In genomic region chr16:1914084-1914608, GRCh38 we compare ENCODE assay signal across 24 cellular contexts. TPM values are rescaled to one million over a fixed set of nuclear protein-coding genes. Genes with fewer than 3 reads are reported as not detected.
A peak's percentile ranks its signal among the peaks of the same experiment; 100 is the strongest.
DNase-seq lines count a peak whose midpoint lies in the region; ATAC-seq, FAIRE-seq and TF ChIP-seq lines count a peak whose summit lies in the region.
"Had no signal": no experiment of that assay in that cellular context is flagged by ENCODE, and none has a peak within 500 bp of the region (broad histone marks: within the 10 kb centered on the region; RNA-seq: fewer than 3 reads in every experiment).

No MANE protein-coding gene starts in this region.

- no peak overlapping the region for H4K5ac ChIP-seq in H1 (ENCODE audit: insufficient read length, low read depth, low read length)

- no peaks in the 10 kb centered on the region for H3K36me3 Mint-ChIP-seq in activated naive CD4-positive, alpha-beta T cell treated with anti-CD3 and anti-CD28 coated beads, Interleukin-2, amount 10 ng/mL, durations not matched to agents 7 days and 5 days
- H3K36me3 Mint-ChIP-seq: IgD-negative memory B cell had no signal

- no peak for ATAC-seq in GM19397 (IDR thresholded peaks at IDR 0.05; ENCODE audit: unreplicated experiment)

- no peak overlapping the region for H3K4me3 ChIP-seq in H1 (ENCODE audit: extremely low read depth in 1 of 4, insufficient read depth in 2 of 4, low read depth in 3 of 4, low read length in 4 of 4)
- no peak overlapping the region for H3K4me3 ChIP-seq in osteoblast (ENCODE audit: insufficient read depth, low read length)
- no peak overlapping the region for H3K4me3 ChIP-seq in GM23248
- H3K4me3 ChIP-seq: BLaER1 treated with 17β-estradiol and CSF1 and Interleukin-3, amounts not matched to agents 10 nM and 100 nM; HAP-1; SJSA1 had no signal

- no peaks in the 10 kb centered on the region for H3F3A ChIP-seq in GM23248 (ENCODE audit: insufficient read depth)

- peaks cover 7% of the 10 kb centered on the region; the same call in 1 of the 2 replicates for H3K23me2 ChIP-seq in H1 (ENCODE audit: low read depth, low read length)

- TF ChIP-seq EP300 in H1 (IDR thresholded peaks at IDR 0.05; ENCODE audit: borderline replicate concordance in 1 of 2, low read depth in 2 of 2, low read length in 2 of 2), result no peak

- H3K9me2 ChIP-seq in GM23248 (ENCODE audit: insufficient read depth), result no peaks in the 10 kb centered on the region

- in situ Hi-C loops in GM23248 (cut with MboI), result no loop called here

- no peak overlapping the region for H3K56ac ChIP-seq in H1 (replicated peaks; ENCODE audit: insufficient read length, low read depth, low read length)

- H3K4me3 Mint-ChIP-seq in activated naive CD4-positive, alpha-beta T cell treated with anti-CD3 and anti-CD28 coated beads, Interleukin-2, amount 10 ng/mL, durations not matched to agents 7 days and 5 days, result no peak overlapping the region
- H3K4me3 Mint-ChIP-seq: IgD-negative memory B cell had no signal

- no peak for TF ChIP-seq RAD21 in H1 (IDR thresholded peaks at IDR 0.05 in 1 of 2, conservative IDR thresholded peaks at IDR 0.05 in 1 of 2; ENCODE audit: low read depth in 2 of 2, low read length in 2 of 2)

- H3K9ac ChIP-seq in H1 (replicated peaks in 1 of 4; ENCODE audit: extremely low read depth in 1 of 4, low read depth in 3 of 4, low read length in 3 of 4) (no peak overlapping the region), GM23248 (no peak overlapping the region)

- no peak overlapping the region for H2AK5ac ChIP-seq in H1 (ENCODE audit: low read depth, low read length)

- WGBS in H1 (ENCODE audit: extremely low coverage in 1 of 2, insufficient coverage in 1 of 2, insufficient read length in 1 of 2, insufficient replicate concordance in 2 of 2, low coverage in 1 of 2, low lambda C conversion rate in 2 of 2, missing lambda C conversion rate in 1 of 2), 2 experiments, result 73% methylated on average over 14 of the region's 15 CpGs; no CpG with 5 or more reads in 1 of the 2 experiments
- WGBS in GM23248 (ENCODE audit: low coverage in 1 of 2, low lambda C conversion rate in 2 of 2, missing lambda C conversion rate in 2 of 2), 2 experiments, result 29 to 36% methylated on average over 12 to 13 of the region's 15 CpGs

- H3K14ac ChIP-seq in H1 (ENCODE audit: insufficient read length), result no peak overlapping the region

- CTCF ChIA-PET in activated naive CD4-positive, alpha-beta T cell treated with anti-CD3 and anti-CD28 coated beads, Interleukin-2, amount 10 ng/mL, durations not matched to agents 7 days and 5 days (lab: Charles Lee), result no interaction called here
- CTCF ChIA-PET in H1 (lab: Charles Lee; ENCODE audit: partially characterized antibody), result interaction anchor here (0.6 to 4.0 kb wide), 7 partner anchors 10 to 498 kb away, joined by 3 to 19 read pairs (median 7); no protein-coding TSS in a partner anchor

- H3K27ac ChIP-seq in H1 (ENCODE audit: low read depth, low read length) (no peak overlapping the region), osteoblast (ENCODE audit: low read depth, low read length) (no peak overlapping the region), GM23248 (no peak overlapping the region)
- H3K27ac ChIP-seq: BLaER1 treated with 17β-estradiol and CSF1 and Interleukin-3, amounts not matched to agents 10 nM and 100 nM; SJSA1 had no signal

- no peaks in the 10 kb centered on the region for H3K9me3 ChIP-seq in H1 (ENCODE audit: insufficient read depth in 2 of 2, low read depth in 1 of 2, low read length in 1 of 2)
- no peaks in the 10 kb centered on the region for H3K9me3 ChIP-seq in osteoblast (ENCODE audit: low read depth, low read length)
- no peaks in the 10 kb centered on the region for H3K9me3 ChIP-seq in GM23248 (ENCODE audit: low read depth)
- H3K9me3 ChIP-seq: BLaER1 treated with 17β-estradiol and CSF1 and Interleukin-3, amounts not matched to agents 10 nM and 100 nM; HAP-1; SJSA1 had no signal

- TF ChIP-seq CTCF in H1 (IDR thresholded peaks at IDR 0.05; ENCODE audit: control extremely low read depth in 1 of 3, insufficient read depth in 1 of 3, low read depth in 1 of 3, low read length in 3 of 3) (no peak), osteoblast (IDR thresholded peaks at IDR 0.05; ENCODE audit: extremely low read depth, low read depth, low read length) (no peak)

- no peak for TF ChIP-seq POLR2A in H1 (IDR thresholded peaks at IDR 0.05; ENCODE audit: control extremely low read depth in 1 of 2, low read depth in 2 of 2, low read length in 2 of 2)

- peaks cover 69% of the 10 kb centered on the region for H3K27me3 Mint-ChIP-seq in activated naive CD4-positive, alpha-beta T cell treated with anti-CD3 and anti-CD28 coated beads, Interleukin-2, amount 10 ng/mL, durations not matched to agents 7 days and 5 days

- H3K4me1 ChIP-seq in H1 (replicated peaks in 1 of 4; ENCODE audit: control insufficient read depth in 3 of 4, insufficient read depth in 4 of 4, low read length in 3 of 4), result peaks cover 0 to 31% (median 20%) of the 10 kb centered on the region in 4 experiments; a peak in 6 of 7 replicates
- H3K4me1 ChIP-seq in osteoblast (ENCODE audit: insufficient read depth, low read length), result no peaks in the 10 kb centered on the region
- no peaks in the 10 kb centered on the region for H3K4me1 ChIP-seq in GM23248 (ENCODE audit: insufficient read depth)
- H3K4me1 ChIP-seq: BLaER1 treated with 17β-estradiol and CSF1 and Interleukin-3, amounts not matched to agents 10 nM and 100 nM; HAP-1; SJSA1 had no signal

- H3K27ac Mint-ChIP-seq in activated naive CD4-positive, alpha-beta T cell treated with anti-CD3 and anti-CD28 coated beads, Interleukin-2, amount 10 ng/mL, durations not matched to agents 7 days and 5 days, result peak overlapping the region; percentile 55
- H3K27ac Mint-ChIP-seq: IgD-negative memory B cell had no signal

- FAIRE-seq in H1 (lab: Jason Lieb, UNC), result no peak
- FAIRE-seq: A204.1, GM12891 had no signal

- peak overlapping the region; percentile 66; the same call in 1 of the 2 replicates for H2BK5ac ChIP-seq in H1 (ENCODE audit: low read depth, low read length)

- peaks cover 23 to 47% (median 41%) of the 10 kb centered on the region in 4 experiments for H3K27me3 ChIP-seq in H1 (replicated peaks in 1 of 4; ENCODE audit: control insufficient read depth in 3 of 4, extremely low read depth in 1 of 4, insufficient read depth in 3 of 4, low read length in 3 of 4)
- H3K27me3 ChIP-seq in osteoblast (ENCODE audit: insufficient read depth, low read length), result peaks cover 41% of the 10 kb centered on the region
- peaks cover 30% of the 10 kb centered on the region for H3K27me3 ChIP-seq in GM23248 (replicated peaks; ENCODE audit: insufficient read depth)

- DNase-seq in activated naive CD4-positive, alpha-beta T cell treated with anti-CD3 and anti-CD28 coated beads, Interleukin-2, amount 10 ng/mL, durations not matched to agents 7 days and 5 days, result no peak
- DNase-seq in activated naive CD4-positive, alpha-beta T cell (lab: John Stamatoyannopoulos, UW), result no peak
- DNase-seq in H1 (ENCODE audit: low read depth in 1 of 2, low spot score in 2 of 2), result no peak
- DNase-seq in osteoblast (ENCODE audit: insufficient read length, low spot score, missing footprints), result peak; percentile 80
- DNase-seq in GM19238 (ENCODE audit: insufficient read length, low spot score), result no peak
- DNase-seq in RPMI8226, result no peak
- DNase-seq in GM23248, result no peak
- DNase-seq: DMS 273 treated with DMSO at 0.1 percent for 48 hours; GDM1; Kasumi-1; MM.1S; NCI-H1694 treated with DMSO at 0.1 percent for 48 hours; NCI-H446 treated with DMSO at 0.1 percent for 48 hours; NK-92 treated with Interleukin-12 subunit alpha and Interleukin-12 subunit beta, amount 100 ng/mL, for 24 hours; SW 1271 had no signal

- peak overlapping the region; percentile 84; the same call in 1 of the 2 replicates for H2BK12ac ChIP-seq in H1 (ENCODE audit: low read depth, low read length)

- H3K36me3 ChIP-seq in H1 (ENCODE audit: control insufficient read depth in 2 of 4, insufficient read depth in 4 of 4, low read length in 3 of 4) (peaks cover 0 to 7% (median 0%) of the 10 kb centered on the region in 4 experiments; a peak in 1 of 8 replicates), osteoblast (ENCODE audit: insufficient read depth, low read length) (no peaks in the 10 kb centered on the region), GM23248 (ENCODE audit: low read depth) (no peaks in the 10 kb centered on the region)
- H3K36me3 ChIP-seq: BLaER1 treated with 17β-estradiol and CSF1 and Interleukin-3, amounts not matched to agents 10 nM and 100 nM; HAP-1; SJSA1 had no signal

- no peak overlapping the region for H2BK120ac ChIP-seq in H1 (replicated peaks; ENCODE audit: low read depth, low read length)

- H3K4me2 ChIP-seq in H1 (ENCODE audit: insufficient read depth in 1 of 2, low read depth in 2 of 2, low read length in 2 of 2) (peak overlapping the region in 1 of 2 experiments; percentile 1; a peak in 1 of 4 replicates), osteoblast (ENCODE audit: insufficient read depth, low read length) (no peak overlapping the region), GM23248 (ENCODE audit: unreplicated experiment) (no peak overlapping the region)
- H3K4me2 ChIP-seq: BLaER1 treated with 17β-estradiol and CSF1 and Interleukin-3, amounts not matched to agents 10 nM and 100 nM had no signal

- H2BK15ac ChIP-seq in H1 (ENCODE audit: low read length), result 0 out of 2 replicates have a peak overlapping the region, but pooled peaks have one; percentile 61

- peak overlapping the region; percentile 28; the same call in 1 of the 2 replicates for H4K8ac ChIP-seq in H1 (ENCODE audit: extremely low read depth, insufficient read depth, low read length)

- H3K9me3 Mint-ChIP-seq in activated naive CD4-positive, alpha-beta T cell treated with anti-CD3 and anti-CD28 coated beads, Interleukin-2, amount 10 ng/mL, durations not matched to agents 7 days and 5 days, result no peaks in the 10 kb centered on the region
- H3K9me3 Mint-ChIP-seq: IgD-negative memory B cell had no signal

- peak overlapping the region; percentile 78; the same call in 1 of the 2 replicates for H3K18ac ChIP-seq in H1 (ENCODE audit: extremely low read depth, low read length)

- H2AFZ ChIP-seq in H1 (ENCODE audit: low read length), result no peak overlapping the region
- H2AFZ ChIP-seq in osteoblast (ENCODE audit: low read length), result no peak overlapping the region
- H2AFZ ChIP-seq in GM23248, result no peak overlapping the region

- POLR2A ChIA-PET in H1 (lab: Charles Lee; ENCODE audit: partially characterized antibody), result interaction anchor here (0.9 to 1.9 kb wide), 6 partner anchors 9 to 141 kb away, joined by 3 to 7 read pairs (median 4); partner anchors contain the start of genes EME2, FAHD1, HAGH and MRPS34

- H4K91ac ChIP-seq in H1 (replicated peaks; ENCODE audit: insufficient read length, low read length), result no peak overlapping the region

- H3K79me2 ChIP-seq in H1 (ENCODE audit: control insufficient read depth in 1 of 2, insufficient read depth in 2 of 2, low read length in 2 of 2), result no peaks in the 10 kb centered on the region
- no peaks in the 10 kb centered on the region for H3K79me2 ChIP-seq in osteoblast (ENCODE audit: insufficient read depth, low read length)
- H3K79me2 ChIP-seq in GM23248 (ENCODE audit: insufficient read depth), result no peaks in the 10 kb centered on the region

- no peaks in the 10 kb centered on the region for H3K79me1 ChIP-seq in H1 (ENCODE audit: low read depth, low read length)

- H2BK20ac ChIP-seq in H1 (ENCODE audit: low read length), result no peak overlapping the region

- H3K23ac ChIP-seq in H1 (ENCODE audit: insufficient read length), result no peak overlapping the region

- no peaks in the 10 kb centered on the region for H3K4me1 Mint-ChIP-seq in activated naive CD4-positive, alpha-beta T cell treated with anti-CD3 and anti-CD28 coated beads, Interleukin-2, amount 10 ng/mL, durations not matched to agents 7 days and 5 days
- H3K4me1 Mint-ChIP-seq: IgD-negative memory B cell had no signal

- H4K20me1 ChIP-seq in H1 (replicated peaks in 1 of 2; ENCODE audit: control insufficient read depth in 1 of 2, insufficient read depth in 2 of 2, low read length in 2 of 2) (peaks cover under 1 to 9% of the 10 kb centered on the region in 2 experiments), osteoblast (ENCODE audit: insufficient read depth, low read length) (no peaks in the 10 kb centered on the region), GM23248 (ENCODE audit: insufficient read depth) (no peaks in the 10 kb centered on the region)

- H3K4ac ChIP-seq in H1 (replicated peaks; ENCODE audit: insufficient read length, low read depth, low read length), result peak overlapping the region; percentile 59

RNA-seq across cellular contexts. Expression of gene HS3ST6, which starts 4.1 kb away (rescaled TPM):
- total RNA-seq in H1 (2021; fragmentation: NEBNext Ultra II Directional; extraction: Animal tissue kit (Norgen Biotek cat#: 25700)), result 0.39 TPM in 1 of 2 replicates, not detected in the other
- 0.36 and 0.63 TPM in 2 replicates for polyA plus RNA-seq in H1 (2011; rRNA removed)
- 0.09 TPM for polyA plus RNA-seq in H1 (2011; cell fraction: cytosol; rRNA removed)
- 0.40 TPM for polyA plus RNA-seq in H1 (2011; cell fraction: nucleus; rRNA removed)
- polyA plus RNA-seq in H1 (2012, experiment 1 of 2), result 0.15 to 0.17 TPM in 2 of 4 replicates, not detected in the others
- not detected for polyA plus RNA-seq in H1 (2012, experiment 2 of 2)
- 0.26 TPM for polyA plus RNA-seq in H1 (2013, experiment 1 of 2)
- polyA plus RNA-seq in H1 (2013, experiment 2 of 2), result 0.18 TPM
- not detected in 2 replicates for polyA minus RNA-seq in H1 (2011; rRNA and poly(A)+ RNA removed)
- polyA minus RNA-seq in H1 (2011; cell fraction: cytosol; rRNA and poly(A)+ RNA removed), result not detected
- not detected for polyA minus RNA-seq in H1 (2011; cell fraction: nucleus; rRNA and poly(A)+ RNA removed)
- total RNA-seq in osteoblast, result not detected in 2 replicates
- not detected in 2 replicates for total RNA-seq in GM23248 (2014; rRNA removed; shearing (Covaris generic))
- not detected in 2 replicates for polyA plus RNA-seq in GM23248 (2016; fragmentation: Nextera tagmentation; extraction: Ambion mirVana)
- total RNA-seq: HT1080, OCI-LY7, SJSA1 had no signal
- polyA plus RNA-seq: IgD-negative memory B cell had no signal

RNA-seq across cellular contexts. Expression of gene MSRB1, which starts 28.9 kb away (rescaled TPM):
- total RNA-seq in H1 (2021; fragmentation: NEBNext Ultra II Directional; extraction: Animal tissue kit (Norgen Biotek cat#: 25700)), result 28.2 and 34.1 TPM in 2 replicates
- polyA plus RNA-seq in H1 (2011; rRNA removed) (51.4 and 53.8 TPM in 2 replicates), GM23248 (2016; fragmentation: Nextera tagmentation; extraction: Ambion mirVana) (26.9 and 27.4 TPM in 2 replicates)
- 42.6 TPM for polyA plus RNA-seq in H1 (2011; cell fraction: cytosol; rRNA removed)
- 40.0 TPM for polyA plus RNA-seq in H1 (2011; cell fraction: nucleus; rRNA removed)
- 21.6 to 38.9 TPM (median 38.0 TPM) in 4 replicates for polyA plus RNA-seq in H1 (2012, experiment 1 of 2)
- 60.9 TPM for polyA plus RNA-seq in H1 (2012, experiment 2 of 2)
- polyA plus RNA-seq in H1 (2013, experiment 1 of 2), result 27.6 TPM
- polyA plus RNA-seq in H1 (2013, experiment 2 of 2), result 28.2 TPM
- 29.0 and 33.9 TPM in 2 replicates for polyA minus RNA-seq in H1 (2011; rRNA and poly(A)+ RNA removed)
- 23.3 TPM for polyA minus RNA-seq in H1 (2011; cell fraction: cytosol; rRNA and poly(A)+ RNA removed)
- polyA minus RNA-seq in H1 (2011; cell fraction: nucleus; rRNA and poly(A)+ RNA removed), result 20.6 TPM
- total RNA-seq in osteoblast, result 16.2 and 18.1 TPM in 2 replicates
- 13.9 and 14.1 TPM in 2 replicates for total RNA-seq in GM23248 (2014; rRNA removed; shearing (Covaris generic))

RNA-seq across cellular contexts. Expression of gene RPL3L, which starts 40.3 kb away (rescaled TPM):
- total RNA-seq in H1 (2021; fragmentation: NEBNext Ultra II Directional; extraction: Animal tissue kit (Norgen Biotek cat#: 25700)), result 0.19 and 0.39 TPM in 2 replicates
- polyA plus RNA-seq in H1 (2011; rRNA removed), result 0.08 and 0.24 TPM in 2 replicates
- 0.21 TPM for polyA plus RNA-seq in H1 (2011; cell fraction: cytosol; rRNA removed)
- polyA plus RNA-seq in H1 (2011; cell fraction: nucleus; rRNA removed), result 0.56 TPM
- polyA plus RNA-seq in H1 (2012, experiment 1 of 2), result 0.23 to 0.62 TPM (median 0.42 TPM) in 4 replicates
- 0.16 TPM for polyA plus RNA-seq in H1 (2012, experiment 2 of 2)
- polyA plus RNA-seq in H1 (2013, experiment 1 of 2), result 0.14 TPM
- 0.20 TPM for polyA plus RNA-seq in H1 (2013, experiment 2 of 2)
- polyA minus RNA-seq in H1 (2011; rRNA and poly(A)+ RNA removed), result 0.69 TPM in 1 of 2 replicates, not detected in the other
- not detected for polyA minus RNA-seq in H1 (2011; cell fraction: cytosol; rRNA and poly(A)+ RNA removed)
- polyA minus RNA-seq in H1 (2011; cell fraction: nucleus; rRNA and poly(A)+ RNA removed), result not detected
- total RNA-seq in osteoblast, result not detected in 2 replicates
- total RNA-seq in GM23248 (2014; rRNA removed; shearing (Covaris generic)), result not detected in 2 replicates
- not detected in 2 replicates for polyA plus RNA-seq in GM23248 (2016; fragmentation: Nextera tagmentation; extraction: Ambion mirVana)
- total RNA-seq: HT1080, SJSA1 had no signal
- polyA plus RNA-seq: IgD-negative memory B cell had no signal

RNA-seq across cellular contexts. Expression of gene MEIOB, which starts 42.2 kb away (rescaled TPM):
- total RNA-seq in H1 (2021; fragmentation: NEBNext Ultra II Directional; extraction: Animal tissue kit (Norgen Biotek cat#: 25700)), result 0.99 and 1.1 TPM in 2 replicates
- 0.60 and 0.63 TPM in 2 replicates for polyA plus RNA-seq in H1 (2011; rRNA removed)
- polyA plus RNA-seq in H1 (2011; cell fraction: cytosol; rRNA removed), result 1.3 TPM
- polyA plus RNA-seq in H1 (2011; cell fraction: nucleus; rRNA removed), result 2.1 TPM
- 0.34 to 1.0 TPM (median 0.56 TPM) in 4 replicates for polyA plus RNA-seq in H1 (2012, experiment 1 of 2)
- polyA plus RNA-seq in H1 (2012, experiment 2 of 2), result 0.17 TPM
- 1.6 TPM for polyA plus RNA-seq in H1 (2013, experiment 1 of 2)
- 2.2 TPM for polyA plus RNA-seq in H1 (2013, experiment 2 of 2)
- polyA minus RNA-seq in H1 (2011; rRNA and poly(A)+ RNA removed), result 0.22 and 0.91 TPM in 2 replicates
- polyA minus RNA-seq in H1 (2011; cell fraction: cytosol; rRNA and poly(A)+ RNA removed), result not detected
- 0.50 TPM for polyA minus RNA-seq in H1 (2011; cell fraction: nucleus; rRNA and poly(A)+ RNA removed)
- total RNA-seq in osteoblast, result not detected in 2 replicates
- 0.38 TPM in 1 of 2 replicates, not detected in the other for total RNA-seq in GM23248 (2014; rRNA removed; shearing (Covaris generic))
- 0.14 TPM in 1 of 2 replicates, not detected in the other for polyA plus RNA-seq in GM23248 (2016; fragmentation: Nextera tagmentation; extraction: Ambion mirVana)
- total RNA-seq: HT1080, OCI-LY7, SJSA1 had no signal
- polyA plus RNA-seq: IgD-negative memory B cell had no signal

RNA-seq across cellular contexts. Expression of gene NDUFB10, which starts 45.2 kb away (rescaled TPM):
- 183 and 197 TPM in 2 replicates for total RNA-seq in H1 (2021; fragmentation: NEBNext Ultra II Directional; extraction: Animal tissue kit (Norgen Biotek cat#: 25700))
- polyA plus RNA-seq in H1 (2011; rRNA removed), result 194 and 243 TPM in 2 replicates
- polyA plus RNA-seq in H1 (2011; cell fraction: cytosol; rRNA removed), result 282 TPM
- polyA plus RNA-seq in H1 (2011; cell fraction: nucleus; rRNA removed), result 327 TPM
- polyA plus RNA-seq in H1 (2012, experiment 1 of 2), result 205 to 282 TPM (median 263 TPM) in 4 replicates
- polyA plus RNA-seq in H1 (2012, experiment 2 of 2), result 290 TPM
- polyA plus RNA-seq in H1 (2013, experiment 1 of 2), result 222 TPM
- 218 TPM for polyA plus RNA-seq in H1 (2013, experiment 2 of 2)
- polyA minus RNA-seq in H1 (2011; rRNA and poly(A)+ RNA removed), result 58.5 and 93.0 TPM in 2 replicates
- polyA minus RNA-seq in H1 (2011; cell fraction: cytosol; rRNA and poly(A)+ RNA removed), result 204 TPM
- polyA minus RNA-seq in H1 (2011; cell fraction: nucleus; rRNA and poly(A)+ RNA removed), result 64.0 TPM
- 82.8 and 109 TPM in 2 replicates for total RNA-seq in osteoblast
- total RNA-seq in GM23248 (2014; rRNA removed; shearing (Covaris generic)), result 136 and 220 TPM in 2 replicates
- 266 and 279 TPM in 2 replicates for polyA plus RNA-seq in GM23248 (2016; fragmentation: Nextera tagmentation; extraction: Ambion mirVana)
